8 cellular contexts compared by ENCODE assay signal in genomic region chr15:67175643-67176071, GRCh38.
DNase-seq lines count a peak whose midpoint lies in the region; ATAC-seq, FAIRE-seq and TF ChIP-seq lines count a peak whose summit lies in the region.

No MANE protein-coding gene starts in this region.

- no peak for TF ChIP-seq CTCF in foreskin fibroblast (IDR thresholded peaks at IDR 0.05; ENCODE audit: low read depth, low read length)

- no peak for TF ChIP-seq POLR2A in H54 (IDR thresholded peaks at IDR 0.05; ENCODE audit: low read depth, low read length)

- H3K4me3 ChIP-seq in foreskin fibroblast (ENCODE audit: low read depth in 1 of 2, low read length in 2 of 2), result no peak overlapping the region

- FAIRE-seq in H54 (lab: Jason Lieb, UNC), result no peak

- peak; percentile 39 for DNase-seq in GM19238 (ENCODE audit: insufficient read length, low spot score)
- DNase-seq in SKM-1 (lab: John Stamatoyannopoulos, UW; ENCODE audit: unreplicated experiment), result peak; percentile 92
- peak; percentile 32 to 52 for DNase-seq in foreskin fibroblast
- DNase-seq in stimulated activated CD8-positive, alpha-beta memory T cell treated with anti-CD3 and anti-CD28 coated beads, Interleukin-4, amount 100 ng/mL, for 48 hours, result peak; percentile 39
- no peak for DNase-seq in kidney glomerular epithelial cell (lab: John Stamatoyannopoulos, UW)
- DNase-seq in NCI-H2107 treated with DMSO at 0.1 percent for 48 hours (lab: John Stamatoyannopoulos, UW; ENCODE audit: unreplicated experiment), result no peak
- no peak for DNase-seq in H54 (ENCODE audit: insufficient read length, low spot score)

- no peak for ATAC-seq in GM18519 (IDR thresholded peaks at IDR 0.05; ENCODE audit: low FRiP score, unreplicated experiment)

Comparison
In these comparisons a context has a peak if more than half of its experiments do, and no peak if none do; other contexts are left out.
1. DNase-seq: peak in GM19238 (single experiment), SKM-1 (single experiment), foreskin fibroblast (2 of 2) and stimulated activated CD8-positive, alpha-beta memory T cell treated with anti-CD3 and anti-CD28 coated beads, Interleukin-4, amount 100 ng/mL, for 48 hours (single experiment); none in kidney glomerular epithelial cell (single experiment), NCI-H2107 treated with DMSO at 0.1 percent for 48 hours (single experiment) and H54 (single experiment).